Comparison of ENCODE assay signal across 1 cellular context in the genomic region with DNA sequence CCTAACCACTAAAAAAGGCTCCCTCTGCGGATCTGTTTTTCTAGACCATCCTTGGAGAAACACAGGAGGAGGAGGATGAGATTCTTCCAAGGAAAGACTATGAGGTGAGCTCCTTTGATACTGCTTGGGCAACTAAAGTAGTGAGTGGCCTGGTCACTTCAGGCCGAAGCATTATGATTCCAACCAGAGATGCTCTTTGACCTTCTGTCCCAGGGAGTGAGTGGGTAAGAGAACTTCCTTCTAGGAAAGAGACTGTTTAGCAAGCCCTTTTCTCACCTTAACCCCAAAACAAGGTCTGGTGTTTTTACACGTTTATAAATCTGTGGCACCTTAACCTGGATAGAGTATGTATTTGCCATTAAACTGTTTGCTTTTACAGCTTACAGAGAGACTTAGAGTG.
TF ChIP-seq lines count a peak whose summit lies in the region.

No MANE protein-coding gene starts in this region.

TF ChIP-seq in liver, 16 proteins besides CTCF, POLR2A, EP300 and RAD21 (continued from another document):
- TF ChIP-seq, protein P1, sequence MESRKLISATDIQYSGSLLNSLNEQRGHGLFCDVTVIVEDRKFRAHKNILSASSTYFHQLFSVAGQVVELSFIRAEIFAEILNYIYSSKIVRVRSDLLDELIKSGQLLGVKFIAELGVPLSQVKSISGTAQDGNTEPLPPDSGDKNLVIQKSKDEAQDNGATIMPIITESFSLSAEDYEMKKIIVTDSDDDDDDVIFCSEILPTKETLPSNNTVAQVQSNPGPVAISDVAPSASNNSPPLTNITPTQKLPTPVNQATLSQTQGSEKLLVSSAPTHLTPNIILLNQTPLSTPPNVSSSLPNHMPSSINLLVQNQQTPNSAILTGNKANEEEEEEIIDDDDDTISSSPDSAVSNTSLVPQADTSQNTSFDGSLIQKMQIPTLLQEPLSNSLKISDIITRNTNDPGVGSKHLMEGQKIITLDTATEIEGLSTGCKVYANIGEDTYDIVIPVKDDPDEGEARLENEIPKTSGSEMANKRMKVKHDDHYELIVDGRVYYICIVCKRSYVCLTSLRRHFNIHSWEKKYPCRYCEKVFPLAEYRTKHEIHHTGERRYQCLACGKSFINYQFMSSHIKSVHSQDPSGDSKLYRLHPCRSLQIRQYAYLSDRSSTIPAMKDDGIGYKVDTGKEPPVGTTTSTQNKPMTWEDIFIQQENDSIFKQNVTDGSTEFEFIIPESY (IDR thresholded peaks at IDR 0.05), result no peak
TF ChIP-seq in liver: peak in this region for 3.
